In the genomic region with DNA sequence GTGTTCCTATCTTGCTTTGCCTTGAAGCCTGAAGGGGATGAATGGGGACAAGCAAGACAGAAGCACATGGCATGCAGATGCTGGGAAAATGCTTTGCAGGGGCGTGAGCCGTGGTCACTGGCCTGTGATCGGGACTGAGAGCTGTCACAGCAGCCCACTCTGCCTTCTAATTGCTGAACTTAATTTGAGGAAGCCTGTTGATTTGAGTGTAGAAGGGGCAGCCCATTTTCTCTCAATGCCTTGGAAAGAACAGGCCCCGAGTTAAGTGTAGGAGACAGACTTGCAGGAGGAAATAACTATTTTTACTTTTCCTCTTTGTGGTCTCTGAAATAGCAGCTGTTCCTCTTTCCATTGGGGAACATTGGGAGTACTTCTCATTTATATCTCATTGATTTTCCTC, we compare ENCODE assay signal across 15 cellular contexts. TPM values are rescaled to one million over a fixed set of nuclear protein-coding genes. Genes with fewer than 3 reads are reported as not detected.
DNase-seq lines count a peak whose midpoint lies in the region; ATAC-seq and TF ChIP-seq lines count a peak whose summit lies in the region.
"Had no signal": no experiment of that assay in that cellular context is flagged by ENCODE, and none has a peak within 500 bp of the region (broad histone marks: within the 10 kb centered on the region; RNA-seq: fewer than 3 reads in every experiment).

No MANE protein-coding gene starts in this region.

- in situ Hi-C loops in mammary epithelial cell (cut with MboI; ENCODE audit: low sequenced_read_pairs in 2 of 2) = no loop called here

- H4K20me1 ChIP-seq in smooth muscle cell (ENCODE audit: low read depth) (no peaks in the 10 kb centered on the region), mammary epithelial cell (ENCODE audit: insufficient read depth, low read length) (no peaks in the 10 kb centered on the region)

- CTCF ChIA-PET in naive thymus-derived CD4-positive, alpha-beta T cell (lab: Charles Lee) = no interaction called here
- CTCF ChIA-PET in mammary epithelial cell (lab: Charles Lee; ENCODE audit: low non-redundant PET) = no interaction called here

- H3K79me2 ChIP-seq in smooth muscle cell (ENCODE audit: low read depth) (no peaks in the 10 kb centered on the region), mammary epithelial cell (ENCODE audit: insufficient read depth, low read length) (no peaks in the 10 kb centered on the region)

- H3K9me3 ChIP-seq in naive thymus-derived CD4-positive, alpha-beta T cell (ENCODE audit: control insufficient read depth in 2 of 3, low read length in 3 of 3) = no peaks in the 10 kb centered on the region
- H3K9me3 ChIP-seq in smooth muscle cell (replicated peaks; ENCODE audit: low read depth) (no peaks in the 10 kb centered on the region), ovary (no peaks in the 10 kb centered on the region), mammary epithelial cell (replicated peaks; ENCODE audit: insufficient read depth, low read length) (no peaks in the 10 kb centered on the region)
- H3K9me3 ChIP-seq: SJCRH30 had no signal

- H3K27me3 ChIP-seq in naive thymus-derived CD4-positive, alpha-beta T cell (ENCODE audit: control insufficient read depth in 2 of 2, insufficient read depth in 2 of 2, low read length in 2 of 2) = no peaks in the 10 kb centered on the region
- no peaks in the 10 kb centered on the region for H3K27me3 ChIP-seq in smooth muscle cell (ENCODE audit: low read depth)
- no peaks in the 10 kb centered on the region for H3K27me3 ChIP-seq in ovary
- no peaks in the 10 kb centered on the region for H3K27me3 ChIP-seq in mammary epithelial cell (ENCODE audit: insufficient read depth, low read length)
- H3K27me3 ChIP-seq: SJCRH30 had no signal

- no peak overlapping the region for H3K4me3 ChIP-seq in NB4 (ENCODE audit: low read depth, low read length)
- H3K4me3 ChIP-seq in naive thymus-derived CD4-positive, alpha-beta T cell (ENCODE audit: low read length) = no peak overlapping the region
- no peak overlapping the region for H3K4me3 ChIP-seq in smooth muscle cell
- H3K4me3 ChIP-seq in ovary = no peak overlapping the region
- H3K4me3 ChIP-seq in mammary epithelial cell (replicated peaks in 1 of 3; ENCODE audit: insufficient read depth in 1 of 3, low read depth in 2 of 3, low read length in 3 of 3) = no peak overlapping the region
- H3K4me3 ChIP-seq: SJCRH30 had no signal

- WGBS in smooth muscle cell (ENCODE audit: low lambda C conversion rate) = 86% methylated on average over 4 of the region's 4 CpGs
- WGBS in ovary, 3 donors = 87 to 94% (median 88%) methylated on average over 4 of the region's 4 CpGs
- 100% methylated on average over 4 of the region's 4 CpGs for WGBS in mammary epithelial cell (ENCODE audit: low coverage, missing lambda C conversion rate)

- TF ChIP-seq EP300 in ovary (IDR thresholded peaks at IDR 0.05) = no peak

- TF ChIP-seq POLR2A in NB4 (IDR thresholded peaks at IDR 0.05; ENCODE audit: extremely low read depth, insufficient read length) (no peak), ovary (IDR thresholded peaks at IDR 0.05) (no peak)

- H3K4me1 ChIP-seq in naive thymus-derived CD4-positive, alpha-beta T cell (ENCODE audit: control insufficient read depth in 2 of 2, insufficient read depth in 2 of 2, low read length in 2 of 2) = no peaks in the 10 kb centered on the region
- H3K4me1 ChIP-seq in smooth muscle cell (ENCODE audit: low read depth) (no peaks in the 10 kb centered on the region), ovary (ENCODE audit: insufficient read depth) (no peaks in the 10 kb centered on the region), mammary epithelial cell (ENCODE audit: insufficient read depth, low read length) (no peaks in the 10 kb centered on the region)
- H3K4me1 ChIP-seq: SJCRH30 had no signal

- peak overlapping the region in 1 of 2 donors; percentile 79 for H3K4me3 Mint-ChIP-seq in CD14-positive monocyte
- no peak overlapping the region for H3K4me3 Mint-ChIP-seq in naive thymus-derived CD4-positive, alpha-beta T cell
- H3K4me3 Mint-ChIP-seq: activated CD4-positive, alpha-beta T cell treated with anti-CD3 and anti-CD28 coated beads, Interleukin-2, amount 10 ng/mL, durations not matched to agents 24 days and 14 days had no signal

- no peak for TF ChIP-seq CTCF in CD14-positive monocyte (IDR thresholded peaks at IDR 0.05)
- no peak for TF ChIP-seq CTCF in NB4 (IDR thresholded peaks at IDR 0.05; ENCODE audit: low read depth, low read length)
- no peak for TF ChIP-seq CTCF in smooth muscle cell (IDR thresholded peaks at IDR 0.05; ENCODE audit: borderline replicate concordance, insufficient read depth, poor library complexity, severe bottlenecking)
- no peak for TF ChIP-seq CTCF in ovary (IDR thresholded peaks at IDR 0.05)
- TF ChIP-seq CTCF in mammary epithelial cell (conservative IDR thresholded peaks at IDR 0.05 in 1 of 2, IDR thresholded peaks at IDR 0.05 in 1 of 2; ENCODE audit: extremely low read depth in 1 of 2, insufficient read depth in 1 of 2, low read depth in 1 of 2, low read length in 2 of 2) = no peak

- H2AFZ ChIP-seq in smooth muscle cell (ENCODE audit: low read depth) = no peak overlapping the region
- H2AFZ ChIP-seq in mammary epithelial cell (ENCODE audit: low read depth, low read length) = no peak overlapping the region

- H3F3A ChIP-seq in smooth muscle cell (ENCODE audit: low read depth) = no peaks in the 10 kb centered on the region

- DNase-seq in CD14-positive monocyte (ENCODE audit: low spot score) = no peak
- DNase-seq in NB4 (ENCODE audit: low read depth) = peak; percentile 88
- DNase-seq in naive thymus-derived CD4-positive, alpha-beta T cell = no peak
- DNase-seq in smooth muscle cell (lab: John Stamatoyannopoulos, UW; ENCODE audit: unreplicated experiment) = no peak
- DNase-seq in ovary = no peak
- no peak for DNase-seq in mammary epithelial cell
- DNase-seq: activated CD4-positive, alpha-beta T cell treated with anti-CD3 and anti-CD28 coated beads, Interleukin-2, amount 10 ng/mL, durations not matched to agents 24 days and 14 days; activated CD8-positive, alpha-beta memory T cell treated with anti-CD3 and anti-CD28 coated beads, Interleukin-2, amount 50 U/mL, for 48 hours; aorta; NCI-H187 treated with DMSO at 0.1 percent for 48 hours; NCI-H446 treated with DMSO at 0.1 percent for 48 hours; SJCRH30; T1000 had no signal

- H3K27me3 Mint-ChIP-seq in CD14-positive monocyte (ENCODE audit: low read depth in 3 of 3) = peaks cover 0 to 3% (median 3%) of the 10 kb centered on the region in 3 donors
- no peaks in the 10 kb centered on the region for H3K27me3 Mint-ChIP-seq in naive thymus-derived CD4-positive, alpha-beta T cell
- H3K27me3 Mint-ChIP-seq: activated CD4-positive, alpha-beta T cell treated with anti-CD3 and anti-CD28 coated beads, Interleukin-2, amount 10 ng/mL, durations not matched to agents 24 days and 14 days had no signal

- peaks cover 41 to 54% of the 10 kb centered on the region in 2 donors for H3K36me3 Mint-ChIP-seq in CD14-positive monocyte
- H3K36me3 Mint-ChIP-seq in naive thymus-derived CD4-positive, alpha-beta T cell = peaks cover 11 to 49% (median 30%) of the 10 kb centered on the region in 5 donors

- H3K4me2 ChIP-seq in smooth muscle cell = no peak overlapping the region
- H3K4me2 ChIP-seq in mammary epithelial cell (ENCODE audit: insufficient read depth, low read depth, low read length) = no peak overlapping the region

- H3K36me3 ChIP-seq in naive thymus-derived CD4-positive, alpha-beta T cell (ENCODE audit: control insufficient read depth in 2 of 3, insufficient read depth in 3 of 3, low read length in 3 of 3) = peaks cover 0 to 16% (median 12%) of the 10 kb centered on the region in 3 experiments
- H3K36me3 ChIP-seq in smooth muscle cell (ENCODE audit: low read depth) = no peaks in the 10 kb centered on the region
- H3K36me3 ChIP-seq in ovary = no peaks in the 10 kb centered on the region
- peaks cover 10% of the 10 kb centered on the region for H3K36me3 ChIP-seq in mammary epithelial cell (ENCODE audit: insufficient read depth, low read length)

- H3K27ac ChIP-seq in cingulate gyrus (ENCODE audit: low read depth, low read length) (peak overlapping the region; percentile 12), smooth muscle cell (ENCODE audit: low read depth) (no peak overlapping the region), ovary (no peak overlapping the region), mammary epithelial cell (ENCODE audit: insufficient read depth, low read depth, low read length) (no peak overlapping the region)
- no peak overlapping the region for H3K27ac ChIP-seq in naive thymus-derived CD4-positive, alpha-beta T cell (ENCODE audit: low read depth, low read length)
- H3K27ac ChIP-seq: SJCRH30 had no signal

- H3K9me3 Mint-ChIP-seq in CD14-positive monocyte = no peaks in the 10 kb centered on the region
- H3K9me3 Mint-ChIP-seq in naive thymus-derived CD4-positive, alpha-beta T cell = no peaks in the 10 kb centered on the region
- H3K9me3 Mint-ChIP-seq: activated CD4-positive, alpha-beta T cell treated with anti-CD3 and anti-CD28 coated beads, Interleukin-2, amount 10 ng/mL, durations not matched to agents 24 days and 14 days had no signal

- peak; percentile 42 for ATAC-seq in naive thymus-derived CD4-positive, alpha-beta T cell
- no peak for ATAC-seq in GM19324 (IDR thresholded peaks at IDR 0.05; ENCODE audit: low FRiP score, unreplicated experiment)

- POLR2A ChIA-PET in naive thymus-derived CD4-positive, alpha-beta T cell (lab: Charles Lee) = no interaction called here

- H3K27ac Mint-ChIP-seq in CD14-positive monocyte = peak overlapping the region; percentile 83 to 95 (median 90)
- no peak overlapping the region for H3K27ac Mint-ChIP-seq in naive thymus-derived CD4-positive, alpha-beta T cell
- H3K27ac Mint-ChIP-seq: activated CD4-positive, alpha-beta T cell treated with anti-CD3 and anti-CD28 coated beads, Interleukin-2, amount 10 ng/mL, durations not matched to agents 24 days and 14 days had no signal

- peaks cover 64% of the 10 kb centered on the region for H3K4me1 Mint-ChIP-seq in CD14-positive monocyte
- H3K4me1 Mint-ChIP-seq in naive thymus-derived CD4-positive, alpha-beta T cell = peaks cover 0 to 5% (median 0%) of the 10 kb centered on the region in 7 donors
- H3K4me1 Mint-ChIP-seq: activated CD4-positive, alpha-beta T cell treated with anti-CD3 and anti-CD28 coated beads, Interleukin-2, amount 10 ng/mL, durations not matched to agents 24 days and 14 days had no signal

- intact Hi-C loops in CD14-positive monocyte (cut with micrococcal nuclease) (no loop called here), ovary (cut with DNase I) (no loop called here), mammary epithelial cell (cut with micrococcal nuclease) (no loop called here)
- intact Hi-C loops in naive thymus-derived CD4-positive, alpha-beta T cell (cut with micrococcal nuclease) = no loop called here

- BruUV-seq in mammary epithelial cell (replicated peaks; lab: Mats Ljungman, UMichigan) = no TSS peak

- dilution Hi-C loops in mammary epithelial cell (cut with HindIII; ENCODE audit: low sequenced_read_pairs) = no loop called here

- no peak overlapping the region for H3K9ac ChIP-seq in smooth muscle cell (ENCODE audit: low read depth)
- H3K9ac ChIP-seq in mammary epithelial cell (ENCODE audit: insufficient read depth, low read length) = no peak overlapping the region

RNA-seq across cellular contexts. Expression of gene TBC1D1, which starts 26.1 kb away (rescaled TPM):
- polyA plus RNA-seq in CD14-positive monocyte (10 to 100 TPM; 23.3 to 31.5 TPM), smooth muscle cell (77.2 and 81.5 TPM in 2 replicates), ovary (10 to 100 TPM; 39.5 to 96.1 TPM), mammary epithelial cell (40.0 TPM)
- 10 to 100 TPM; 44.6 to 66.8 (median 49.6) TPM for total RNA-seq in naive thymus-derived CD4-positive, alpha-beta T cell
- 10 to 100 TPM; 19.4 to 27.6 TPM for polyA plus RNA-seq in naive thymus-derived CD4-positive, alpha-beta T cell
- total RNA-seq in smooth muscle cell (101 and 117 TPM in 2 replicates), ovary (100 to 1,000 TPM in 1 of 7 donors, 10 to 100 TPM in 6; 41.9 to 104 (median 63.9) TPM), mammary epithelial cell (10 to 100 TPM; 58.5 to 63.0 TPM)
- 83.3 TPM for polyA minus RNA-seq in mammary epithelial cell

RNA-seq across cellular contexts. Expression of gene PGM2, which starts 38.3 kb away (rescaled TPM):
- polyA plus RNA-seq in CD14-positive monocyte (10 to 100 TPM; 46.2 to 48.6 TPM), smooth muscle cell (11.6 and 17.3 TPM in 2 replicates), ovary (10 to 100 TPM; 11.0 to 24.3 TPM), mammary epithelial cell (21.7 TPM)
- 10 to 100 TPM; 14.4 to 35.2 (median 18.7) TPM for total RNA-seq in naive thymus-derived CD4-positive, alpha-beta T cell
- 10 to 100 TPM; 15.9 to 20.7 TPM for polyA plus RNA-seq in naive thymus-derived CD4-positive, alpha-beta T cell
- total RNA-seq in smooth muscle cell (29.9 and 38.7 TPM in 2 replicates), ovary (10 to 100 TPM; 11.8 to 31.2 (median 22.2) TPM), mammary epithelial cell (10 to 100 TPM; 18.5 to 33.0 TPM)
- 59.4 TPM for polyA minus RNA-seq in mammary epithelial cell

Comparison
In these comparisons a context has a peak if more than half of its experiments do, and no peak if none do; other contexts are left out.
1. H3K27ac Mint-ChIP-seq: peak in CD14-positive monocyte (7 of 7); none in naive thymus-derived CD4-positive, alpha-beta T cell (0 of 9).